29 cellular contexts compared by ENCODE assay signal in genomic region chr14:21529515-21529914, GRCh38. TPM values are rescaled to one million over a fixed set of nuclear protein-coding genes. Genes with fewer than 3 reads are reported as not detected.
"Had no signal": no experiment of that assay in that cellular context is flagged by ENCODE, and none has a peak within 500 bp of the region (broad histone marks: within the 10 kb centered on the region; RNA-seq: fewer than 3 reads in every experiment).

No MANE protein-coding gene starts in this region.

- H3K4me3 ChIP-seq: cardiac muscle cell, spleen, thoracic aorta, upper lobe of left lung had no signal

- H3K27ac ChIP-seq: foreskin keratinocyte, spleen, thoracic aorta, upper lobe of left lung had no signal

- DNase-seq: activated CD4-positive, alpha-beta T cell treated with anti-CD3 and anti-CD28 coated beads, Interleukin-2, amount 10 ng/mL, durations not matched to agents 24 days and 14 days; activated CD8-positive, alpha-beta memory T cell treated with anti-CD3 and anti-CD28 coated beads, Interleukin-2, amount 10 ng/mL, durations not matched to agents 7 days and 5 days; activated CD8-positive, alpha-beta T cell treated with anti-CD3 and anti-CD28 coated beads for 36 hours; activated effector memory CD4-positive, alpha-beta T cell treated with anti-CD3 and anti-CD28 coated beads, Interleukin-2, amount 50 U/mL, for 16 hours; activated naive CD4-positive, alpha-beta T cell treated with anti-CD3 and anti-CD28 coated beads, Interleukin-2, amount 50 U/mL, for 16 hours; activated naive CD8-positive, alpha-beta T cell treated with anti-CD3 and anti-CD28 coated beads, Interleukin-2, amount 50 U/mL, for 24 hours; activated T-cell treated with anti-CD3 and anti-CD28 coated beads for 4 hours; effector CD8-positive, alpha-beta T cell; foreskin keratinocyte; nephron progenitor cell; retina; spleen; stimulated activated CD4-positive, alpha-beta T cell treated with anti-CD3 and anti-CD28 coated beads, Interleukin-4, amount 100 ng/mL, for 24 hours; stimulated activated naive CD4-positive, alpha-beta T cell treated with Interleukin-2 at 50 U/mL for 16 hours; upper lobe of left lung had no signal

- H3K27me3 ChIP-seq: cardiac muscle cell, upper lobe of left lung had no signal

- ATAC-seq: activated CD4-positive, CD25-positive, alpha-beta regulatory T cell treated with anti-CD3 and anti-CD28 coated beads, Interleukin-2, amount 50 U/mL, for 24 hours; activated CD8-positive, alpha-beta memory T cell treated with anti-CD3 and anti-CD28 coated beads, Interleukin-2, amount 10 ng/mL, durations not matched to agents 7 days and 5 days; activated CD8-positive, alpha-beta T cell treated with anti-CD3 and anti-CD28 coated beads for 36 hours; activated naive CD8-positive, alpha-beta T cell treated with anti-CD3 and anti-CD28 coated beads, Interleukin-2, amount 50 U/mL, for 24 hours; foreskin keratinocyte had no signal

- H3K4me3 Mint-ChIP-seq: activated CD4-positive, alpha-beta T cell treated with anti-CD3 and anti-CD28 coated beads, Interleukin-2, amount 10 ng/mL, durations not matched to agents 24 days and 14 days; activated CD8-positive, alpha-beta memory T cell treated with anti-CD3 and anti-CD28 coated beads, Interleukin-2, amount 10 ng/mL, durations not matched to agents 7 days and 5 days; activated CD8-positive, alpha-beta T cell treated with anti-CD3 and anti-CD28 coated beads for 36 hours; activated naive CD8-positive, alpha-beta T cell treated with anti-CD3 and anti-CD28 coated beads, Interleukin-2, amount 50 U/mL, for 24 hours; memory B cell had no signal

- H3K9me3 ChIP-seq: spleen, thoracic aorta, upper lobe of left lung had no signal

- H3K36me3 ChIP-seq: cardiac muscle cell, spleen, thoracic aorta, upper lobe of left lung had no signal

- H3K27ac Mint-ChIP-seq: activated CD4-positive, alpha-beta T cell treated with anti-CD3 and anti-CD28 coated beads, Interleukin-2, amount 10 ng/mL, durations not matched to agents 24 days and 14 days; activated CD8-positive, alpha-beta memory T cell treated with anti-CD3 and anti-CD28 coated beads, Interleukin-2, amount 10 ng/mL, durations not matched to agents 7 days and 5 days; activated CD8-positive, alpha-beta T cell treated with anti-CD3 and anti-CD28 coated beads for 36 hours; activated naive CD8-positive, alpha-beta T cell treated with anti-CD3 and anti-CD28 coated beads, Interleukin-2, amount 50 U/mL, for 24 hours; memory B cell had no signal

- FAIRE-seq: islet of Langerhans had no signal

- H3K9me3 Mint-ChIP-seq: activated CD4-positive, alpha-beta T cell treated with anti-CD3 and anti-CD28 coated beads, Interleukin-2, amount 10 ng/mL, durations not matched to agents 24 days and 14 days; activated CD8-positive, alpha-beta T cell treated with anti-CD3 and anti-CD28 coated beads for 36 hours; activated naive CD8-positive, alpha-beta T cell treated with anti-CD3 and anti-CD28 coated beads, Interleukin-2, amount 50 U/mL, for 24 hours; memory B cell; nephron progenitor cell had no signal

- H3K36me3 Mint-ChIP-seq: activated CD8-positive, alpha-beta memory T cell treated with anti-CD3 and anti-CD28 coated beads, Interleukin-2, amount 10 ng/mL, durations not matched to agents 7 days and 5 days; memory B cell had no signal

RNA-seq across cellular contexts. Expression of gene OR10G3, which starts 50.4 kb away (rescaled TPM):
- total RNA-seq: activated CD4-positive, alpha-beta T cell treated with anti-CD3 and anti-CD28 coated beads, Interleukin-2, amount 10 ng/mL, durations not matched to agents 24 days and 14 days; activated CD8-positive, alpha-beta memory T cell treated with anti-CD3 and anti-CD28 coated beads, Interleukin-2, amount 10 ng/mL, durations not matched to agents 7 days and 5 days; activated CD8-positive, alpha-beta T cell treated with anti-CD3 and anti-CD28 coated beads for 36 hours; cardiac muscle cell; cerebellum; foreskin keratinocyte; glomerular endothelial cell; liver; mononuclear cell; myocyte; omental fat pad; posterior vena cava; spleen; T-helper 2 cell treated with Interferon-gamma antibody and Interleukin-4, amounts not matched to agents 100 ng/mL and 5 ng/mL, for 36 hours; thoracic aorta; upper lobe of left lung had no signal
- polyA plus RNA-seq: cardiac muscle cell, esophagus, foreskin keratinocyte, liver had no signal
